In genomic region chr3:53860196-53860595, GRCh38 we compare ENCODE assay signal across 28 cellular contexts. TPM values are rescaled to one million over a fixed set of nuclear protein-coding genes. Genes with fewer than 3 reads are reported as not detected.
"Had no signal": no experiment of that assay in that cellular context is flagged by ENCODE, and none has a peak within 500 bp of the region (broad histone marks: within the 10 kb centered on the region; RNA-seq: fewer than 3 reads in every experiment).

No MANE protein-coding gene starts in this region.

- H3K4me3 ChIP-seq: coronary artery, dorsolateral prefrontal cortex, esophagus squamous epithelium, gastrocnemius medialis, hepatocyte, left lung, lower lobe of right lung, mucosa of descending colon had no signal

- DNase-seq: dermis blood vessel endothelial cell; dorsolateral prefrontal cortex; effector CD4-positive, alpha-beta T cell; effector memory CD4-positive, alpha-beta T cell; erythroblast; esophagus squamous epithelium; foreskin fibroblast; foreskin melanocyte; gastrocnemius medialis; glutamatergic neuron; hypothalamus; immature natural killer cell; kidney; kidney glomerular epithelial cell; left lung; lower lobe of right lung; mesenchymal stem cell; mucosa of descending colon; naive B cell had no signal

- H3K27ac ChIP-seq: coronary artery, epithelial cell of prostate, esophagus squamous epithelium, gastrocnemius medialis, hepatocyte, left lung, lower lobe of right lung had no signal

- H3K9me3 ChIP-seq: esophagus squamous epithelium, gastrocnemius medialis, left lung, lower lobe of right lung, mucosa of descending colon had no signal

- ATAC-seq: esophagus mucosa, gastrocnemius medialis, left lung, lower lobe of right lung, mucosa of descending colon had no signal

- H3K4me1 ChIP-seq: esophagus squamous epithelium, gastrocnemius medialis, left lung, lower lobe of right lung had no signal

- H3K27me3 ChIP-seq: dorsolateral prefrontal cortex, esophagus squamous epithelium, gastrocnemius medialis, hepatocyte, left lung had no signal

RNA-seq across cellular contexts. Expression of gene IL17RB, which starts 13.8 kb away (rescaled TPM):
- total RNA-seq: dermis blood vessel endothelial cell, endothelial cell of umbilical vein, glomerular endothelial cell, lung microvascular endothelial cell, mesenteric fat pad, myocyte had no signal

RNA-seq across cellular contexts. Expression of gene CHDH, which starts 14.0 kb away (rescaled TPM):
- polyA plus RNA-seq: immature natural killer cell had no signal
